Comparison of ENCODE assay signal across 9 cellular contexts in the genomic region with DNA sequence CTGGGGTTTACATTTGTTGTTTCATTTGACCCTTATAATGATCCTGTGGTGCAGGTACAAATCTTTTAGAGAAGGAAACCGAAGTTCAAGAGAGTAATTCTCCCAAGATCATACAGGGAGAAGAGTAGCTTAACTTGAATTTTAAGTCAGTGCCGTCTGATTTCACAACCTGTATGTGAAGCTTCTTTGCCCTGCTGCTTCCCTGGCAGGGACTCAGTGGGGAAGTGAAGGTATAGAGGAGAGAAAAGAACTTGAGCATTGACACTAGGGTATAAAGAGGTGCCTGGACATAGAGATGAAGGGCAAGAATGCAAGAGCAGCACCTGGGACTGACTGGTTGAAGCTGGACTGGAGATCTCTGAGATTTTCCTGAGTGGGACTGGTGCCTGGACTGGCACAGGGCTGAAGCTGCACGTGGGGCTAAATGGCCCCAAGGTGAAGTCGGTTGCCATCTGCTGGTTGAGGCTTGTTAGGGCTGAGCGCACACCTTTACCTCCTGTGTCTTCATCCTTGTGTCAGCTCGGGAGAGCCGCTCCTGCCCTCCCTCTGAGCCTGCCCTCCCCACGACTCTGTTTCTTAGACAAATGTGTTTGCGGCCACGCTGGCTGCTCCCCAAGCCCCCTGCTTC. TPM values are rescaled to one million over a fixed set of nuclear protein-coding genes. Genes with fewer than 3 reads are reported as not detected.
DNase-seq lines count a peak whose midpoint lies in the region; ATAC-seq and TF ChIP-seq lines count a peak whose summit lies in the region.
"Had no signal": no experiment of that assay in that cellular context is flagged by ENCODE, and none has a peak within 500 bp of the region (broad histone marks: within the 10 kb centered on the region; RNA-seq: fewer than 3 reads in every experiment).

No MANE protein-coding gene starts in this region.

- in situ Hi-C loops in astrocyte of the cerebellum (cut with HindIII; ENCODE audit: low sequenced_read_pairs), result no loop called here

- intact Hi-C loops in CD14-positive monocyte (cut with micrococcal nuclease), result no loop called here

- peak overlapping the region in 2 of 7 donors; percentile 4 to 21 for H3K27ac Mint-ChIP-seq in CD14-positive monocyte
- H3K27ac Mint-ChIP-seq: mesothelial cell of epicardium had no signal

- H3K4me3 Mint-ChIP-seq in CD14-positive monocyte, result no peak overlapping the region
- H3K4me3 Mint-ChIP-seq: mesothelial cell of epicardium had no signal

- H3K9me3 ChIP-seq in SU-DHL-6 (ENCODE audit: insufficient read depth, low read length), result no peaks in the 10 kb centered on the region

- TF ChIP-seq CTCF in CD14-positive monocyte (IDR thresholded peaks at IDR 0.05) (peak; percentile 31), SU-DHL-6 (IDR thresholded peaks at IDR 0.05; ENCODE audit: insufficient read depth, low read length, poor library complexity, severe bottlenecking) (peak; percentile 58), astrocyte of the cerebellum (IDR thresholded peaks at IDR 0.05; ENCODE audit: low read depth, low read length, missing control alignments) (peak; percentile 62)

- H3K9me2 ChIP-seq in SU-DHL-6 (replicated peaks; ENCODE audit: insufficient read depth, low read length), result no peaks in the 10 kb centered on the region

- H3K27me3 Mint-ChIP-seq in CD14-positive monocyte (ENCODE audit: low read depth in 3 of 3), result no peaks in the 10 kb centered on the region

- no peak overlapping the region for H3K4me3 ChIP-seq in SU-DHL-6 (ENCODE audit: insufficient read depth, low read length, poor library complexity, severe bottlenecking)
- H3K4me3 ChIP-seq in astrocyte of the cerebellum (ENCODE audit: low read depth, low read length), result no peak overlapping the region

- H3K79me2 ChIP-seq in SU-DHL-6 (ENCODE audit: insufficient read depth, low read length), result no peaks in the 10 kb centered on the region

- H3F3A ChIP-seq in SU-DHL-6 (ENCODE audit: insufficient read depth), result no peaks in the 10 kb centered on the region

- no peaks in the 10 kb centered on the region; the same call in 1 of the 2 replicates for H3K27me3 ChIP-seq in SU-DHL-6 (ENCODE audit: low read length)

- H3K36me3 Mint-ChIP-seq in CD14-positive monocyte, result peaks cover 0 to 3% of the 10 kb centered on the region in 2 donors

- H3K4me1 Mint-ChIP-seq in CD14-positive monocyte, result peaks cover 28% of the 10 kb centered on the region

- no peak overlapping the region for H2AFZ ChIP-seq in SU-DHL-6 (ENCODE audit: low read depth, low read length, severe bottlenecking)

- H3K9me3 Mint-ChIP-seq in CD14-positive monocyte, result peaks cover 0 to 1% (median 0%) of the 10 kb centered on the region in 7 donors
- H3K9me3 Mint-ChIP-seq: mesothelial cell of epicardium had no signal

- H3K27ac ChIP-seq in SU-DHL-6 (ENCODE audit: low read depth, low read length), result no peak overlapping the region

- H3K36me3 ChIP-seq in SU-DHL-6 (ENCODE audit: low read length), result no peaks in the 10 kb centered on the region

- H3K9ac ChIP-seq in SU-DHL-6 (ENCODE audit: low read length), result no peak overlapping the region

- DNase-seq in CD14-positive monocyte (ENCODE audit: low spot score), result no peak
- peak; percentile 46 for DNase-seq in GM19238 (ENCODE audit: insufficient read length, low spot score)
- DNase-seq in astrocyte of the cerebellum (ENCODE audit: low read depth), result peak; percentile 9
- DNase-seq in kidney glomerular epithelial cell (lab: John Stamatoyannopoulos, UW), result peak; percentile 58
- DNase-seq in stimulated activated CD8-positive, alpha-beta memory T cell treated with anti-CD3 and anti-CD28 coated beads, Interleukin-15, amount 100 ng/mL, for 48 hours (ENCODE audit: low read depth in 2 of 2), result peak; percentile 17 to 47
- DNase-seq in KG1 (lab: John Stamatoyannopoulos, UW), result no peak

- peaks cover 61% of the 10 kb centered on the region for H4K20me1 ChIP-seq in SU-DHL-6 (ENCODE audit: low read depth, low read length)

- H3K4me2 ChIP-seq in SU-DHL-6 (ENCODE audit: low read depth, low read length, poor library complexity, severe bottlenecking), result no peak overlapping the region

- peak; percentile 77 for ATAC-seq in HG03280 (IDR thresholded peaks at IDR 0.05; ENCODE audit: unreplicated experiment)

RNA-seq across cellular contexts. Expression of gene FARS2, which starts 41.8 kb away (rescaled TPM):
- 10 to 100 TPM; 17.7 to 21.6 TPM for polyA plus RNA-seq in CD14-positive monocyte

RNA-seq across cellular contexts. Expression of gene LYRM4, which starts 42.4 kb away (rescaled TPM):
- 10 to 100 TPM; 18.1 to 19.6 TPM for polyA plus RNA-seq in CD14-positive monocyte

Comparison
In these comparisons a context has a peak if more than half of its experiments do, and no peak if none do; other contexts are left out.
1. DNase-seq: peak in GM19238 (single experiment), astrocyte of the cerebellum (single experiment), kidney glomerular epithelial cell (single experiment) and stimulated activated CD8-positive, alpha-beta memory T cell treated with anti-CD3 and anti-CD28 coated beads, Interleukin-15, amount 100 ng/mL, for 48 hours (2 of 2); none in CD14-positive monocyte (single experiment) and KG1 (single experiment).
2. Peak in every context shown above with its lines, with median percentiles within 50 percentile points of each other: CTCF ChIP-seq.